36 cellular contexts compared by ENCODE assay signal in genomic region chr22:37202001-37202555, GRCh38. TPM values are rescaled to one million over a fixed set of nuclear protein-coding genes. Genes with fewer than 3 reads are reported as not detected.
DNase-seq lines count a peak whose midpoint lies in the region; ATAC-seq, FAIRE-seq and TF ChIP-seq lines count a peak whose summit lies in the region.
"Had no signal": no experiment of that assay in that cellular context is flagged by ENCODE, and none has a peak within 500 bp of the region (broad histone marks: within the 10 kb centered on the region; RNA-seq: fewer than 3 reads in every experiment).

No MANE protein-coding gene starts in this region.

- H3K9me3 Mint-ChIP-seq in activated T-cell treated with anti-CD3 and anti-CD28 coated beads, Interleukin-2, amount 50 U/mL, for 24 hours, result no peaks in the 10 kb centered on the region
- H3K9me3 Mint-ChIP-seq in CD4-positive, alpha-beta memory T cell, result no peaks in the 10 kb centered on the region
- H3K9me3 Mint-ChIP-seq: activated naive CD4-positive, alpha-beta T cell treated with anti-CD3 and anti-CD28 coated beads, Interleukin-2, amount 50 U/mL, for 72 hours; neural crest cell; stimulated activated naive CD8-positive, alpha-beta T cell treated with anti-CD3 and anti-CD28 coated beads, Interleukin-15, amount 100 ng/mL, for 72 hours had no signal

- H3K9me3 ChIP-seq in CD4-positive, alpha-beta memory T cell (ENCODE audit: control insufficient read depth in 1 of 2, low read length in 2 of 2), result no peaks in the 10 kb centered on the region
- H3K9me3 ChIP-seq in OCI-LY7 (ENCODE audit: low read length), result no peaks in the 10 kb centered on the region
- H3K9me3 ChIP-seq in trophoblast cell (ENCODE audit: insufficient read depth, low read depth, low read length), result no peaks in the 10 kb centered on the region
- H3K9me3 ChIP-seq: A549, mucosa of descending colon, right lobe of liver, SJSA1, transverse colon had no signal

- H3K4me1 Mint-ChIP-seq in activated T-cell treated with anti-CD3 and anti-CD28 coated beads, Interleukin-2, amount 50 U/mL, for 24 hours (ENCODE audit: low read depth), result peaks cover 45% of the 10 kb centered on the region
- peaks cover 8 to 21% (median 17%) of the 10 kb centered on the region in 4 donors for H3K4me1 Mint-ChIP-seq in CD4-positive, alpha-beta memory T cell

- H3K4ac ChIP-seq in trophoblast cell (ENCODE audit: low read depth, low read length), result no peak overlapping the region

- intact Hi-C loops in CD4-positive, alpha-beta memory T cell (cut with micrococcal nuclease), result no loop called here
- intact Hi-C loops in OCI-LY7 (cut with micrococcal nuclease; ENCODE audit: unreplicated experiment), result no loop called here

- no peaks in the 10 kb centered on the region for H4K20me1 ChIP-seq in OCI-LY7 (ENCODE audit: insufficient read depth, low read length)

- peaks cover 2% of the 10 kb centered on the region for H3K36me3 Mint-ChIP-seq in activated T-cell treated with anti-CD3 and anti-CD28 coated beads, Interleukin-2, amount 50 U/mL, for 24 hours (ENCODE audit: low read depth)
- peaks cover 0 to 3% of the 10 kb centered on the region in 2 donors for H3K36me3 Mint-ChIP-seq in CD4-positive, alpha-beta memory T cell

- peak overlapping the region; percentile 35 for H3K27ac Mint-ChIP-seq in activated T-cell treated with anti-CD3 and anti-CD28 coated beads, Interleukin-2, amount 50 U/mL, for 24 hours
- H3K27ac Mint-ChIP-seq in CD4-positive, alpha-beta memory T cell, result peak overlapping the region in 5 of 7 donors; percentile 17 to 79 (median 61)
- H3K27ac Mint-ChIP-seq: activated naive CD4-positive, alpha-beta T cell treated with anti-CD3 and anti-CD28 coated beads, Interleukin-2, amount 50 U/mL, for 72 hours had no signal

- H4K91ac ChIP-seq in trophoblast cell (ENCODE audit: low read depth, low read length), result no peak overlapping the region

- peaks cover 24% of the 10 kb centered on the region for H3K4me1 ChIP-seq in CD4-positive, alpha-beta memory T cell (ENCODE audit: insufficient read depth, low read length)
- H3K4me1 ChIP-seq in OCI-LY7 (ENCODE audit: insufficient read depth, low read length, poor library complexity, severe bottlenecking) (peaks cover 33% of the 10 kb centered on the region), trophoblast cell (ENCODE audit: control insufficient read depth in 1 of 2, insufficient read depth in 2 of 2, low read length in 2 of 2) (peaks cover 14 to 15% of the 10 kb centered on the region in 2 experiments)

- H3K18ac ChIP-seq in trophoblast cell (ENCODE audit: low read length), result no peak overlapping the region

- no peaks in the 10 kb centered on the region for H3K9me2 ChIP-seq in OCI-LY7 (ENCODE audit: insufficient read depth, low read length)

- H2BK120ac ChIP-seq in trophoblast cell (ENCODE audit: insufficient read depth, low read length, poor library complexity), result no peak overlapping the region

- no peak for ATAC-seq in GM18511 (IDR thresholded peaks at IDR 0.05; ENCODE audit: unreplicated experiment)
- ATAC-seq: A549; activated CD4-positive, CD25-positive, alpha-beta regulatory T cell treated with anti-CD3 and anti-CD28 coated beads, Interleukin-2, amount 50 U/mL, for 24 hours; activated naive CD4-positive, alpha-beta T cell treated with anti-CD3 and anti-CD28 coated beads, Interleukin-2, amount 50 U/mL, for 72 hours; HCT116; mucosa of descending colon; right lobe of liver; stimulated activated naive CD8-positive, alpha-beta T cell treated with anti-CD3 and anti-CD28 coated beads, Interleukin-15, amount 100 ng/mL, for 72 hours had no signal

- H3K79me1 ChIP-seq in trophoblast cell (ENCODE audit: low read length), result peaks cover 16% of the 10 kb centered on the region

- in situ Hi-C loops in GM13977 (cut with MboI; ENCODE audit: low pct_unique_long_range_greater_than_20kb, low sequenced_read_pairs, unreplicated experiment), result loop anchor here (10.0 kb wide), 1 partner anchor 427 kb away; the partner anchor contains the start of gene IFT27

- no peak overlapping the region for H3K4me3 Mint-ChIP-seq in activated T-cell treated with anti-CD3 and anti-CD28 coated beads, Interleukin-2, amount 50 U/mL, for 24 hours
- no peak overlapping the region for H3K4me3 Mint-ChIP-seq in CD4-positive, alpha-beta memory T cell
- H3K4me3 Mint-ChIP-seq: neural crest cell; stimulated activated naive CD8-positive, alpha-beta T cell treated with anti-CD3 and anti-CD28 coated beads, Interleukin-15, amount 100 ng/mL, for 72 hours had no signal

- FAIRE-seq in H54 (lab: Jason Lieb, UNC), result no peak
- FAIRE-seq: A549, astrocyte, G401.6, RCC 7860, TTC549 had no signal

- CTCF ChIA-PET in CD4-positive, alpha-beta memory T cell (lab: Charles Lee; ENCODE audit: partially characterized antibody), result interaction anchor here (0.7 to 6.7 kb wide), 6 partner anchors 16 to 58 kb away, joined by 3 to 108 read pairs (median 74); partner anchors contain the start of gene RAC2
- CTCF ChIA-PET in OCI-LY7 (lab: Charles Lee; ENCODE audit: unreplicated experiment), result interaction anchor here (0.6 kb wide), 1 partner anchor 44 kb away, joined by 3 read pairs; no protein-coding TSS in a partner anchor

- no peak overlapping the region for H2AK5ac ChIP-seq in trophoblast cell (ENCODE audit: low read length)

- H3K23ac ChIP-seq in trophoblast cell (ENCODE audit: low read length), result no peak overlapping the region

- H3K27me3 ChIP-seq in CD4-positive, alpha-beta memory T cell (ENCODE audit: insufficient read depth, low read length), result no peaks in the 10 kb centered on the region
- H3K27me3 ChIP-seq in trophoblast cell (ENCODE audit: insufficient read depth, low read length), result no peaks in the 10 kb centered on the region
- H3K27me3 ChIP-seq: right lobe of liver, SJSA1, transverse colon had no signal

- POLR2A ChIA-PET in CD4-positive, alpha-beta memory T cell (lab: Charles Lee; ENCODE audit: partially characterized antibody), result interaction anchor here (0.7 to 7.6 kb wide), 3 partner anchors 17 to 40 kb away, joined by 4 to 125 read pairs (median 4); no protein-coding TSS in a partner anchor
- POLR2A ChIA-PET in OCI-LY7 (lab: Charles Lee), result interaction anchor here (0.6 kb wide), 1 partner anchor 282 kb away, joined by 3 read pairs; no protein-coding TSS in a partner anchor

- H2BK5ac ChIP-seq in trophoblast cell (ENCODE audit: low read depth, low read length, poor library complexity), result no peak overlapping the region

- peak; percentile 30 for DNase-seq in activated T-cell treated with anti-CD3 and anti-CD28 coated beads, Interleukin-2, amount 50 U/mL, for 24 hours
- DNase-seq in activated T-cell treated with anti-CD3 and anti-CD28 coated beads, Interleukin-2, amount 50 U/mL, for 48 hours, result no peak
- DNase-seq in CD4-positive, alpha-beta memory T cell, result no peak
- DNase-seq in OCI-LY7 (ENCODE audit: low spot score), result no peak
- no peak for DNase-seq in trophoblast cell
- no peak for DNase-seq in H54 (ENCODE audit: insufficient read length, low spot score)
- no peak for DNase-seq in GM13977 (ENCODE audit: low spot score)
- DNase-seq: AML-193; DMS53; effector memory CD4-positive, alpha-beta T cell; erythroblast; islet precursor cell; KG1; NCI-H2029 treated with DMSO at 0.1 percent for 48 hours; NCI-H2227 treated with DMSO at 0.1 percent for 48 hours; NCI-H526 treated with DMSO at 0.1 percent for 48 hours; stimulated activated naive CD8-positive, alpha-beta T cell treated with anti-CD3 and anti-CD28 coated beads, Interleukin-15, amount 100 ng/mL, for 72 hours; transverse colon had no signal

- H3K4me3 ChIP-seq in CD4-positive, alpha-beta memory T cell (ENCODE audit: low read length in 2 of 2), result no peak overlapping the region
- H3K4me3 ChIP-seq in OCI-LY7 (ENCODE audit: low read depth, low read length, poor library complexity, severe bottlenecking), result no peak overlapping the region
- no peak overlapping the region for H3K4me3 ChIP-seq in trophoblast cell (ENCODE audit: low read depth, low read length)
- H3K4me3 ChIP-seq: A549, coronary artery, mucosa of descending colon, right lobe of liver, SJSA1, transverse colon had no signal

- H3K14ac ChIP-seq in trophoblast cell (ENCODE audit: low read length), result no peak overlapping the region

- H3K4me2 ChIP-seq in OCI-LY7 (ENCODE audit: low read length) (no peak overlapping the region), trophoblast cell (ENCODE audit: low read length) (no peak overlapping the region)
- H3K4me2 ChIP-seq: A549 had no signal

- no peak overlapping the region for H2BK12ac ChIP-seq in trophoblast cell (ENCODE audit: low read length)

- BruUV-seq in OCI-LY7 (replicated peaks; lab: Mats Ljungman, UMichigan), result no TSS peak

- WGBS in trophoblast cell (ENCODE audit: extremely low coverage, insufficient coverage, insufficient read length), result no CpG with 5 or more reads among the region's 5 CpGs

- no peak overlapping the region for H3K27ac ChIP-seq in CD4-positive, alpha-beta memory T cell (ENCODE audit: low read depth, low read length)
- no peak overlapping the region for H3K27ac ChIP-seq in OCI-LY7 (ENCODE audit: low read depth, low read length, poor library complexity, severe bottlenecking)
- H3K27ac ChIP-seq in trophoblast cell (ENCODE audit: low read depth, low read length), result no peak overlapping the region
- H3K27ac ChIP-seq: coronary artery, parathyroid adenoma, right lobe of liver, SJSA1, transverse colon had no signal

- no peaks in the 10 kb centered on the region for H3K27me3 Mint-ChIP-seq in activated T-cell treated with anti-CD3 and anti-CD28 coated beads, Interleukin-2, amount 50 U/mL, for 24 hours
- no peaks in the 10 kb centered on the region for H3K27me3 Mint-ChIP-seq in CD4-positive, alpha-beta memory T cell
- H3K27me3 Mint-ChIP-seq: stimulated activated naive CD8-positive, alpha-beta T cell treated with anti-CD3 and anti-CD28 coated beads, Interleukin-15, amount 100 ng/mL, for 72 hours had no signal

- no peaks in the 10 kb centered on the region for H3K36me3 ChIP-seq in CD4-positive, alpha-beta memory T cell (ENCODE audit: insufficient read depth, low read length)
- H3K36me3 ChIP-seq in OCI-LY7 (ENCODE audit: insufficient read depth, low read length), result no peaks in the 10 kb centered on the region
- no peaks in the 10 kb centered on the region for H3K36me3 ChIP-seq in trophoblast cell (ENCODE audit: control insufficient read depth in 1 of 2, insufficient read depth in 2 of 2, low read length in 2 of 2)
- H3K36me3 ChIP-seq: right lobe of liver, SJSA1, transverse colon had no signal

- TF ChIP-seq POLR2A in H54 (IDR thresholded peaks at IDR 0.05; ENCODE audit: low read depth, low read length), result no peak

- no peak overlapping the region for H4K12ac ChIP-seq in trophoblast cell (ENCODE audit: low read depth, low read length)

- H4K8ac ChIP-seq in trophoblast cell (ENCODE audit: low read depth, low read length), result no peak overlapping the region

- H3K79me2 ChIP-seq in OCI-LY7 (ENCODE audit: insufficient read depth, low read depth, low read length), result no peaks in the 10 kb centered on the region
- peaks cover 8% of the 10 kb centered on the region for H3K79me2 ChIP-seq in trophoblast cell (ENCODE audit: control insufficient read depth, insufficient read depth, low read length, poor library complexity)
- H3K79me2 ChIP-seq: parathyroid adenoma had no signal

- H3K9ac ChIP-seq in trophoblast cell (ENCODE audit: low read length), result peak overlapping the region; percentile 18
- H3K9ac ChIP-seq: parathyroid adenoma had no signal

- TF ChIP-seq CTCF in OCI-LY7 (conservative IDR thresholded peaks at IDR 0.05; ENCODE audit: low read length), result 0 out of 2 replicates have a peak, but pooled peaks have one; percentile 32
- no peak for TF ChIP-seq CTCF in GM13977 (IDR thresholded peaks at IDR 0.05; ENCODE audit: extremely low read depth, insufficient read depth, missing control alignments)

- H2AFZ ChIP-seq in OCI-LY7 (ENCODE audit: low read length) (0 out of 2 replicates have a peak overlapping the region, but pooled peaks have one; percentile 12), trophoblast cell (ENCODE audit: insufficient read depth, low read length, poor library complexity) (no peak overlapping the region)
- H2AFZ ChIP-seq: parathyroid adenoma had no signal

RNA-seq across cellular contexts. Expression of gene SSTR3, which starts 10.2 kb away (rescaled TPM):
- 1 to 10 TPM; 8.2 to 9.3 TPM for total RNA-seq in CD4-positive, alpha-beta memory T cell
- polyA plus RNA-seq in CD4-positive, alpha-beta memory T cell, result 1 to 10 TPM in 1 of 2 donors, under 1 TPM in 1; 0.50 to 1.4 TPM
- 0.05 and 0.25 TPM in 2 replicates for total RNA-seq in OCI-LY7 (2014; rRNA removed; shearing (Covaris generic))
- total RNA-seq in OCI-LY7 (2022), result 0.30 TPM in 2 replicates
- not detected in 2 replicates for polyA plus RNA-seq in trophoblast cell (2013)
- total RNA-seq: astrocyte, cardiac septum, fibroblast of villous mesenchyme, right lobe of liver, SJSA1 had no signal
- polyA plus RNA-seq: A549, liver had no signal

RNA-seq across cellular contexts. Expression of gene C1QTNF6, which starts 14.0 kb away (rescaled TPM):
- 10 to 100 TPM; 23.1 to 24.8 TPM for total RNA-seq in CD4-positive, alpha-beta memory T cell
- polyA plus RNA-seq in CD4-positive, alpha-beta memory T cell, result under 1 TPM; 0.49 to 0.89 TPM
- total RNA-seq in OCI-LY7 (2014; rRNA removed; shearing (Covaris generic)), result 6.8 and 7.3 TPM in 2 replicates
- 18.7 and 19.6 TPM in 2 replicates for total RNA-seq in OCI-LY7 (2022)
- polyA plus RNA-seq in trophoblast cell (2013), result 64.9 and 67.2 TPM in 2 replicates

RNA-seq across cellular contexts. Expression of gene RAC2, which starts 42.0 kb away (rescaled TPM):
- total RNA-seq in CD4-positive, alpha-beta memory T cell, result 100 to 1,000 TPM; 304 to 318 TPM
- polyA plus RNA-seq in CD4-positive, alpha-beta memory T cell, result 100 to 1,000 TPM; 724 to 917 TPM
- 91.5 and 142 TPM in 2 replicates for total RNA-seq in OCI-LY7 (2014; rRNA removed; shearing (Covaris generic))
- total RNA-seq in OCI-LY7 (2022), result 321 and 331 TPM in 2 replicates
- polyA plus RNA-seq in trophoblast cell (2013), result 1.9 and 2.5 TPM in 2 replicates

RNA-seq across cellular contexts. Expression of gene IL2RB, which starts 52.4 kb away (rescaled TPM):
- total RNA-seq in CD4-positive, alpha-beta memory T cell, result 10 to 100 TPM; 55.4 to 63.8 TPM
- polyA plus RNA-seq in CD4-positive, alpha-beta memory T cell, result 100 to 1,000 TPM in 1 of 2 donors, 10 to 100 TPM in 1; 37.6 to 107 TPM
- not detected in 2 replicates for total RNA-seq in OCI-LY7 (2014; rRNA removed; shearing (Covaris generic))
- not detected in 2 replicates for total RNA-seq in OCI-LY7 (2022)
- polyA plus RNA-seq in trophoblast cell (2013), result 6.6 and 6.7 TPM in 2 replicates
- total RNA-seq: SJSA1 had no signal

Comparison
In these comparisons a context has a peak if more than half of its experiments do, and no peak if none do; other contexts are left out.
1. RNA of gene SSTR3, which starts 10.2 kb away (total RNA-seq): 8.2 to 9.3 TPM in CD4-positive, alpha-beta memory T cell; 0.05 to 0.30 TPM in OCI-LY7; every median in the first group is over 4 times any median in the second.